Comparison of ENCODE assay signal across 8 cellular contexts in genomic region chr5:17203329-17204132, GRCh38. TPM values are rescaled to one million over a fixed set of nuclear protein-coding genes. Genes with fewer than 3 reads are reported as not detected.
DNase-seq lines count a peak whose midpoint lies in the region; ATAC-seq and TF ChIP-seq lines count a peak whose summit lies in the region.

No MANE protein-coding gene starts in this region.

- peak; percentile 49 for TF ChIP-seq CTCF in CD4-positive, alpha-beta T cell (IDR thresholded peaks at IDR 0.05)
- peak; percentile 76 for TF ChIP-seq CTCF in astrocyte of the spinal cord (IDR thresholded peaks at IDR 0.05; ENCODE audit: low read depth, low read length)

- no peaks in the 10 kb centered on the region for H3K27me3 ChIP-seq in CD4-positive, alpha-beta T cell (ENCODE audit: control insufficient read depth, insufficient read depth, low read length)

- no peak overlapping the region for H3K4me3 Mint-ChIP-seq in CD4-positive, alpha-beta T cell

- H3K36me3 Mint-ChIP-seq in CD4-positive, alpha-beta T cell (ENCODE audit: low read depth), result no peaks in the 10 kb centered on the region

- POLR2A ChIA-PET in CD4-positive, alpha-beta T cell (lab: Charles Lee), result no interaction called here

- in situ Hi-C loops in astrocyte of the spinal cord (cut with HindIII; ENCODE audit: low sequenced_read_pairs), result no loop called here

- H3K9me3 ChIP-seq in CD4-positive, alpha-beta T cell (ENCODE audit: control insufficient read depth, low read length), result no peaks in the 10 kb centered on the region

- H3K27ac ChIP-seq in CD4-positive, alpha-beta T cell (ENCODE audit: low read depth, low read length), result no peak overlapping the region

- no peak for DNase-seq in CD4-positive, alpha-beta T cell
- DNase-seq in NCI-H524 (lab: John Stamatoyannopoulos, UW) (peak; percentile 62 to 84), astrocyte of the spinal cord (ENCODE audit: low read depth, low spot score) (peak; percentile 77), iPS-NIHi7 (ENCODE audit: extremely low spot score) (peak; percentile 66), superior temporal gyrus (ENCODE audit: extremely low spot score) (peak; percentile 94)

- H3K4me3 ChIP-seq in astrocyte of the spinal cord (ENCODE audit: low read depth, low read length), result no peak overlapping the region

- H3K27me3 Mint-ChIP-seq in CD4-positive, alpha-beta T cell, result peaks cover 24% of the 10 kb centered on the region

- ATAC-seq in CD4-positive, alpha-beta T cell (ENCODE audit: poor library complexity), result no peak
- peak; percentile 71 for ATAC-seq in GM19043 (IDR thresholded peaks at IDR 0.05; ENCODE audit: low read depth, unreplicated experiment)
- peak; percentile 65 for ATAC-seq in HG03521 (IDR thresholded peaks at IDR 0.05; ENCODE audit: unreplicated experiment)
- no peak for ATAC-seq in GM21619 (IDR thresholded peaks at IDR 0.05; ENCODE audit: unreplicated experiment)

- no peaks in the 10 kb centered on the region for H3K9me3 Mint-ChIP-seq in CD4-positive, alpha-beta T cell

- H3K27ac Mint-ChIP-seq in CD4-positive, alpha-beta T cell, result no peak overlapping the region

- intact Hi-C loops in CD4-positive, alpha-beta T cell (cut with DNase I, micrococcal nuclease), result loop anchor here in 1 of 2 experiments (10.0 kb wide), 1 partner anchor 869 kb away; no protein-coding TSS in a partner anchor

- CTCF ChIA-PET in CD4-positive, alpha-beta T cell (lab: Charles Lee), result no interaction called here

- no peaks in the 10 kb centered on the region for H3K4me1 Mint-ChIP-seq in CD4-positive, alpha-beta T cell (ENCODE audit: low read depth)

RNA-seq across cellular contexts. Expression of gene BASP1, which starts 13.9 kb away (rescaled TPM):
- total RNA-seq in CD4-positive, alpha-beta T cell, result under 1 TPM; 0.70 to 0.93 TPM

Comparison
In these comparisons a context has a peak if more than half of its experiments do, and no peak if none do; other contexts are left out.
1. ATAC-seq: peak in GM19043 (single experiment) and HG03521 (single experiment); none in CD4-positive, alpha-beta T cell (single experiment) and GM21619 (single experiment).
2. DNase-seq: peak in NCI-H524 (2 of 2), astrocyte of the spinal cord (single experiment), iPS-NIHi7 (single experiment) and superior temporal gyrus (single experiment); none in CD4-positive, alpha-beta T cell (0 of 10).